In genomic region chr2:32532341-32532740, GRCh38 we compare ENCODE assay signal across 29 cellular contexts.
"Had no signal": no experiment of that assay in that cellular context is flagged by ENCODE, and none has a peak within 500 bp of the region (broad histone marks: within the 10 kb centered on the region; RNA-seq: fewer than 3 reads in every experiment).

No MANE protein-coding gene starts in this region.

- H3K9me3 Mint-ChIP-seq: stimulated activated effector memory CD8-positive, alpha-beta T cell treated with anti-CD3 and anti-CD28 coated beads, Interleukin-12 subunit alpha, Interleukin-12 subunit beta, amount 100 ng/mL, for 72 hours; stimulated activated naive CD8-positive, alpha-beta T cell treated with anti-CD3 and anti-CD28 coated beads, Interleukin-15, Interleukin-2, amounts not matched to agents 100 ng/mL and 50 ng/mL, for 24 hours had no signal

- H3K27me3 Mint-ChIP-seq: naive thymus-derived CD4-positive, alpha-beta T cell; progenitor cell of endocrine pancreas; stimulated activated naive CD8-positive, alpha-beta T cell treated with anti-CD3 and anti-CD28 coated beads, Interleukin-15, Interleukin-2, amounts not matched to agents 100 ng/mL and 50 ng/mL, for 24 hours had no signal

- H3K4me2 ChIP-seq: neural progenitor cell had no signal

- FAIRE-seq: keratinocyte, urothelium cell line had no signal

- DNase-seq: hippocampal formation; kidney glomerular epithelial cell; left cardiac atrium; left ventricle myocardium superior; lower lobe of right lung; mammary epithelial cell; midbrain; mucosa of descending colon; naive thymus-derived CD4-positive, alpha-beta T cell; nephron progenitor cell; ovary; spleen; stimulated activated CD4-positive, alpha-beta T cell treated with anti-CD3 and anti-CD28 coated beads, Interleukin-4, amount 100 ng/mL, for 24 hours; stimulated activated naive CD4-positive, alpha-beta T cell; tibial artery; trophoblast cell; upper lobe of right lung had no signal

- H2AFZ ChIP-seq: neural progenitor cell had no signal

- ATAC-seq: left cardiac atrium; left lobe of liver; left ventricle myocardium superior; lower lobe of right lung; mucosa of descending colon; naive thymus-derived CD4-positive, alpha-beta T cell; sciatic nerve; stimulated activated effector memory CD8-positive, alpha-beta T cell treated with anti-CD3 and anti-CD28 coated beads, Interleukin-12 subunit alpha, Interleukin-12 subunit beta, amount 100 ng/mL, for 72 hours; upper lobe of right lung had no signal

- H3K36me3 ChIP-seq: neural progenitor cell, ovary, thoracic aorta had no signal

- H3K4me1 ChIP-seq: lower lobe of right lung, neural progenitor cell, right atrium auricular region, suprapubic skin, tibial artery, upper lobe of right lung had no signal

- H3K4me3 ChIP-seq: lower lobe of right lung, mucosa of descending colon, neural progenitor cell, ovary, right atrium auricular region, skin epidermis, spleen, suprapubic skin, thoracic aorta, tibial artery, upper lobe of right lung had no signal

- H3K27me3 ChIP-seq: neural progenitor cell, ovary, right atrium auricular region, spleen, suprapubic skin, tibial artery, upper lobe of right lung had no signal

- H3K9me3 ChIP-seq: lower lobe of right lung, mucosa of descending colon, ovary, suprapubic skin, thoracic aorta, tibial artery, upper lobe of right lung had no signal

- H3K9ac ChIP-seq: neural progenitor cell had no signal

- H3K4me3 Mint-ChIP-seq: naive thymus-derived CD4-positive, alpha-beta T cell; nephron progenitor cell; neural progenitor cell; stimulated activated effector memory CD8-positive, alpha-beta T cell treated with anti-CD3 and anti-CD28 coated beads, Interleukin-12 subunit alpha, Interleukin-12 subunit beta, amount 100 ng/mL, for 72 hours; stimulated activated naive CD8-positive, alpha-beta T cell treated with anti-CD3 and anti-CD28 coated beads, Interleukin-15, Interleukin-2, amounts not matched to agents 100 ng/mL and 50 ng/mL, for 24 hours had no signal

- H3K27ac Mint-ChIP-seq: nephron progenitor cell; neural progenitor cell; progenitor cell of endocrine pancreas; stimulated activated effector memory CD8-positive, alpha-beta T cell treated with anti-CD3 and anti-CD28 coated beads, Interleukin-12 subunit alpha, Interleukin-12 subunit beta, amount 100 ng/mL, for 72 hours; stimulated activated naive CD8-positive, alpha-beta T cell treated with anti-CD3 and anti-CD28 coated beads, Interleukin-15, Interleukin-2, amounts not matched to agents 100 ng/mL and 50 ng/mL, for 24 hours had no signal

- H3K27ac ChIP-seq: lower lobe of right lung, neural progenitor cell, ovary, right atrium auricular region, skin epidermis, spleen, suprapubic skin, thoracic aorta, tibial artery, upper lobe of right lung had no signal

- H3K4me1 Mint-ChIP-seq: nephron progenitor cell, neural progenitor cell had no signal
